In genomic region chr17:40063915-40064531, GRCh38 we compare ENCODE assay signal across 7 cellular contexts. TPM values are rescaled to one million over a fixed set of nuclear protein-coding genes. Genes with fewer than 3 reads are reported as not detected.
DNase-seq lines count a peak whose midpoint lies in the region; ATAC-seq and TF ChIP-seq lines count a peak whose summit lies in the region.
"Had no signal": no experiment of that assay in that cellular context is flagged by ENCODE, and none has a peak within 500 bp of the region (broad histone marks: within the 10 kb centered on the region; RNA-seq: fewer than 3 reads in every experiment).

No MANE protein-coding gene starts in this region.

- H3K36me3 ChIP-seq in HUES48 (ENCODE audit: control insufficient read depth, insufficient read depth, low read length) (no peaks in the 10 kb centered on the region), body of pancreas (replicated peaks in 1 of 2; ENCODE audit: insufficient read depth in 1 of 2, low read depth in 2 of 2) (no peaks in the 10 kb centered on the region)

- H3K27me3 ChIP-seq in HUES48 (ENCODE audit: control insufficient read depth, insufficient read depth, low read length) (peaks cover 15% of the 10 kb centered on the region), body of pancreas (no peaks in the 10 kb centered on the region)

- H3K9ac ChIP-seq in HUES48 (ENCODE audit: low read depth, low read length) = no peak overlapping the region

- TF ChIP-seq POLR2A in body of pancreas (IDR thresholded peaks at IDR 0.05) = no peak

- WGBS in body of pancreas, 2 donors = 1 to 3% methylated on average over 3 to 9 of the region's 9 CpGs

- H3K4me3 Mint-ChIP-seq in natural killer cell treated with Interleukin-12 subunit alpha and Interleukin-12 subunit beta and Interleukin-15 and Interleukin-18, amount 100 ng/mL, for 72 hours = peak overlapping the region; percentile 83

- peaks cover 42% of the 10 kb centered on the region for H3K4me1 ChIP-seq in HUES48 (ENCODE audit: control insufficient read depth, insufficient read depth, low read length)
- peaks cover 53% of the 10 kb centered on the region for H3K4me1 ChIP-seq in body of pancreas

- DNase-seq in body of pancreas = no peak
- no peak for DNase-seq in natural killer cell treated with Interleukin-12 subunit alpha and Interleukin-12 subunit beta and Interleukin-15 and Interleukin-18, amount 100 ng/mL, for 72 hours (ENCODE audit: low spot score)
- DNase-seq in GDM1 (lab: John Stamatoyannopoulos, UW) = no peak

- no peaks in the 10 kb centered on the region for H3K9me3 Mint-ChIP-seq in natural killer cell treated with Interleukin-12 subunit alpha and Interleukin-12 subunit beta and Interleukin-15 and Interleukin-18, amount 100 ng/mL, for 72 hours

- peak overlapping the region; percentile 7 to 11 for H3K27ac Mint-ChIP-seq in natural killer cell treated with Interleukin-12 subunit alpha and Interleukin-12 subunit beta and Interleukin-15 and Interleukin-18, amount 100 ng/mL, for 72 hours

- TF ChIP-seq CTCF in body of pancreas (IDR thresholded peaks at IDR 0.05) = no peak

- H3K4me3 ChIP-seq in HUES48 (ENCODE audit: low read depth, low read length) (peak overlapping the region; percentile 84), body of pancreas (peak overlapping the region in 1 of 2 donors; percentile 94)

- intact Hi-C loops in body of pancreas (cut with DNase I) = no loop called here

- H3K27ac ChIP-seq in HUES48 (ENCODE audit: low read depth, low read length) = no peak overlapping the region
- H3K27ac ChIP-seq in body of pancreas = peak overlapping the region; percentile 96 to 98 (median 96)

- H3K9me3 ChIP-seq in HUES48 (ENCODE audit: control insufficient read depth, insufficient read depth, low read length) (no peaks in the 10 kb centered on the region), body of pancreas (no peaks in the 10 kb centered on the region)

- ATAC-seq in body of pancreas (no peak), GM21423 (IDR thresholded peaks at IDR 0.05; ENCODE audit: unreplicated experiment) (no peak), HG03354 (IDR thresholded peaks at IDR 0.05; ENCODE audit: poor library complexity, severe bottlenecking, unreplicated experiment) (no peak)
- no peak for ATAC-seq in natural killer cell treated with Interleukin-12 subunit alpha and Interleukin-12 subunit beta and Interleukin-15 and Interleukin-18, amount 100 ng/mL, for 72 hours

- no peaks in the 10 kb centered on the region for H3K36me3 Mint-ChIP-seq in natural killer cell treated with Interleukin-12 subunit alpha and Interleukin-12 subunit beta and Interleukin-15 and Interleukin-18, amount 100 ng/mL, for 72 hours

- H3K27me3 Mint-ChIP-seq in natural killer cell treated with Interleukin-12 subunit alpha and Interleukin-12 subunit beta and Interleukin-15 and Interleukin-18, amount 100 ng/mL, for 72 hours = peaks cover 0 to 6% of the 10 kb centered on the region in 2 donors

- H3K4me1 Mint-ChIP-seq in natural killer cell treated with Interleukin-12 subunit alpha and Interleukin-12 subunit beta and Interleukin-15 and Interleukin-18, amount 100 ng/mL, for 72 hours (ENCODE audit: low read depth in 2 of 2) = peaks cover 46 to 48% of the 10 kb centered on the region in 2 donors

RNA-seq across cellular contexts. Expression of gene THRA, which starts 1.3 kb away (rescaled TPM):
- 10 to 100 TPM; 37.9 to 61.6 TPM for total RNA-seq in body of pancreas
- total RNA-seq in natural killer cell treated with Interleukin-12 subunit alpha and Interleukin-12 subunit beta and Interleukin-15 and Interleukin-18, amount 100 ng/mL, for 72 hours = 10 to 100 TPM in 1 of 2 donors, 1 to 10 TPM in 1; 4.9 to 10.9 TPM

RNA-seq across cellular contexts. Expression of gene MED24, which starts 9.8 kb away (rescaled TPM):
- total RNA-seq in body of pancreas = 10 to 100 TPM; 34.9 to 38.7 TPM
- 100 to 1,000 TPM in 1 of 2 donors, 10 to 100 TPM in 1; 91.5 to 147 TPM for total RNA-seq in natural killer cell treated with Interleukin-12 subunit alpha and Interleukin-12 subunit beta and Interleukin-15 and Interleukin-18, amount 100 ng/mL, for 72 hours

RNA-seq across cellular contexts. Expression of gene NR1D1, which starts 36.4 kb away (rescaled TPM):
- total RNA-seq in body of pancreas = 1 to 10 TPM; 2.3 to 5.9 TPM
- 1 to 10 TPM; 1.4 to 5.4 TPM for total RNA-seq in natural killer cell treated with Interleukin-12 subunit alpha and Interleukin-12 subunit beta and Interleukin-15 and Interleukin-18, amount 100 ng/mL, for 72 hours

RNA-seq across cellular contexts. Expression of gene CSF3, which starts 48.8 kb away (rescaled TPM):
- 1 to 10 TPM in 1 of 2 donors, under 1 TPM in 1; 0.78 to 1.6 TPM for total RNA-seq in body of pancreas
- under 1 TPM in 1 of 2 donors, not detected in 1; 0.78 TPM for total RNA-seq in natural killer cell treated with Interleukin-12 subunit alpha and Interleukin-12 subunit beta and Interleukin-15 and Interleukin-18, amount 100 ng/mL, for 72 hours
- total RNA-seq: RPMI7951 had no signal

RNA-seq across cellular contexts. Expression of gene MSL1, which starts 57.7 kb away (rescaled TPM):
- total RNA-seq in body of pancreas = 100 to 1,000 TPM in 1 of 2 donors, 10 to 100 TPM in 1; 75.5 to 157 TPM
- 100 to 1,000 TPM in 1 of 2 donors, 10 to 100 TPM in 1; 79.8 to 102 TPM for total RNA-seq in natural killer cell treated with Interleukin-12 subunit alpha and Interleukin-12 subunit beta and Interleukin-15 and Interleukin-18, amount 100 ng/mL, for 72 hours
